Comparison of ENCODE assay signal across 28 cellular contexts in genomic region chr19:5329141-5329540, GRCh38.
"Had no signal": no experiment of that assay in that cellular context is flagged by ENCODE, and none has a peak within 500 bp of the region (broad histone marks: within the 10 kb centered on the region; RNA-seq: fewer than 3 reads in every experiment).

No MANE protein-coding gene starts in this region.

- H3K27ac ChIP-seq: epithelial cell of prostate, foreskin keratinocyte, gastroesophageal sphincter, heart right ventricle, lower lobe of right lung, neutrophil, parathyroid adenoma, suprapubic skin, upper lobe of left lung had no signal

- H3K36me3 ChIP-seq: gastroesophageal sphincter, heart right ventricle, lower lobe of right lung, neutrophil, suprapubic skin, upper lobe of left lung had no signal

- H2AFZ ChIP-seq: parathyroid adenoma had no signal

- H3K4me3 ChIP-seq: gastroesophageal sphincter, heart right ventricle, lower lobe of right lung, smooth muscle cell, suprapubic skin, upper lobe of left lung had no signal

- DNase-seq: cerebellar nuclear complex; cortex of kidney; effector memory CD8-positive, alpha-beta T cell; foreskin keratinocyte; heart right ventricle; hippocampal formation; left cardiac atrium; left ventricle myocardium superior; lower lobe of right lung; naive thymus-derived CD8-positive, alpha-beta T cell; nephron progenitor cell; stimulated activated CD4-positive, alpha-beta T cell treated with anti-CD3 and anti-CD28 coated beads, Interleukin-12 subunit alpha, Interleukin-12 subunit beta, amount 100 ng/mL, for 4 hours; stimulated activated CD4-positive, alpha-beta T cell treated with anti-CD3 and anti-CD28 coated beads, Interleukin-1b, Interleukin-23, amount 100 ng/mL, for 48 hours; stimulated activated CD4-positive, alpha-beta T cell treated with anti-CD3 and anti-CD28 coated beads, Interleukin-4, amount 100 ng/mL, for 1 hour; stimulated activated CD8-positive, alpha-beta memory T cell treated with anti-CD3 and anti-CD28 coated beads, Interleukin-4, amount 100 ng/mL, for 48 hours; stimulated activated naive CD4-positive, alpha-beta T cell; stimulated activated naive CD8-positive, alpha-beta T cell treated with anti-CD3 and anti-CD28 coated beads, Interleukin-15, amount 100 ng/mL, for 72 hours; upper lobe of left lung had no signal

- H3K9me3 ChIP-seq: neutrophil, suprapubic skin had no signal

- H3K9me3 Mint-ChIP-seq: effector memory CD8-positive, alpha-beta T cell; nephron progenitor cell had no signal

- H3K27me3 Mint-ChIP-seq: progenitor cell of endocrine pancreas had no signal

- H3K79me2 ChIP-seq: parathyroid adenoma had no signal

- H3K27ac Mint-ChIP-seq: effector memory CD8-positive, alpha-beta T cell; naive thymus-derived CD8-positive, alpha-beta T cell; nephron progenitor cell; progenitor cell of endocrine pancreas; stimulated activated naive CD8-positive, alpha-beta T cell treated with anti-CD3 and anti-CD28 coated beads, Interleukin-15, amount 100 ng/mL, for 72 hours had no signal

- H3K4me1 Mint-ChIP-seq: stimulated activated naive CD8-positive, alpha-beta T cell treated with anti-CD3 and anti-CD28 coated beads, Interleukin-15, amount 100 ng/mL, for 72 hours had no signal

- H3K4me3 Mint-ChIP-seq: effector memory CD8-positive, alpha-beta T cell; naive thymus-derived CD8-positive, alpha-beta T cell; nephron progenitor cell; stimulated activated naive CD8-positive, alpha-beta T cell treated with anti-CD3 and anti-CD28 coated beads, Interleukin-15, amount 100 ng/mL, for 72 hours had no signal

- H3K9ac ChIP-seq: parathyroid adenoma had no signal

- H3K4me1 ChIP-seq: foreskin keratinocyte, gastroesophageal sphincter, heart right ventricle, lower lobe of right lung, parathyroid adenoma, suprapubic skin, upper lobe of left lung had no signal

- H3K27me3 ChIP-seq: foreskin keratinocyte, upper lobe of left lung had no signal

- H3K4me2 ChIP-seq: smooth muscle cell had no signal

- ATAC-seq: effector memory CD8-positive, alpha-beta T cell; foreskin keratinocyte; gastroesophageal sphincter; heart right ventricle; left cardiac atrium; left ventricle myocardium superior; lower lobe of right lung; naive thymus-derived CD8-positive, alpha-beta T cell; sciatic nerve; stimulated activated naive CD8-positive, alpha-beta T cell treated with anti-CD3 and anti-CD28 coated beads, Interleukin-15, amount 100 ng/mL, for 72 hours had no signal

- FAIRE-seq: islet of Langerhans, urothelium cell line had no signal
